In the genomic region with DNA sequence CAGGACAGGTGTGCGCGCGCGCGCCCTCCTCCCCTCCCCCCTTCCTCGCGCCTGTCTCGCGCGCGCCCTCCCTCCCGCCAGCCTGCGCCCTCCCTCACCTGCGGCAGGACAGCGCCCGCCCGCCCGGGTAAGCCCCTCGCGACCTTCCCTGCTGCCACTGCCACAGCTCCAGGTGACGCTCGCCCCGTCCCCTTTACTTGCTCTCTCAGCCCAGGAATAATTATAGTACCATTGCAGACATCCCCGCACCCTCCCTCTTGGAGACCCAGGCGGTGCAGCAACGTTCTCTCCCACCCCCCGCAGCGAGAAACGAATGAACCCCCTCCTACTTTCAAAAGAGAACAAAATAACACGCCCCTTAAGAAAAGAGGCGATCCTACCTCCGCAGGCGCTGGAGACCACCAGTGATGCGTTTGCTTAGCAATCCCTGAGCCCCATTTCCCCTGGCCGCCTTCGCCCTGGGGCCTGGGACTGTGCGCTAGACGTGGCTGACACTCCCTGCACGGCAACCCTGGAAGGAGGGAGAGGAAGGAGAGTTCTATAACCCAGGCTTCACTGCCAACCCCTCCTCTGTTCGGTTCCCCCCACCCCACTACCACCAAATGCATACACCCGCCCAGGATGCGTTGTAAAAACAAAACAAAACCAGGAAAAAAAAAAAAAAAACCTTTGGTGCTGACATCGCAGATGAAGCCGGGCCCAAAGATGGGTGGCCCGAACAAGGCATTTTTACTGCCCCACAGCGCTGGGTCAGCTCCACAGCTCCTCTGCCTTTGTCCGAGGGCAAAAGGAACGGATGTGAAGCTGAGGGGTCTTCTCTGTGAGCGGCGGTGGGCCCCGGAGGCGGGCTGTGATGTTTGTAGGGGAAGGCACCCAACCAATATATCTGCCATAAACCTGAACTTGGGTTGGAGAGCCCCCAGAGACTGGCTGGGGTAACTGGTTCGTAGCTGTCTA, we compare ENCODE assay signal across 8 cellular contexts.
A peak's percentile ranks its signal among the peaks of the same experiment; 100 is the strongest.
DNase-seq lines count a peak whose midpoint lies in the region; FAIRE-seq and TF ChIP-seq lines count a peak whose summit lies in the region.

No MANE protein-coding gene starts in this region.

- DNase-seq in ELF-1 (ENCODE audit: low read depth, low spot score) (peak; percentile 58), activated T-helper 1 cell treated with Interleukin-2 at 50 U/mL for 16 hours (ENCODE audit: low read depth) (peak; percentile 1), foreskin fibroblast (peak in 1 of 2 donors; percentile 23), D721Med (ENCODE audit: insufficient read length, low spot score) (no peak), NCI-H2029 treated with DMSO at 0.1 percent for 48 hours (lab: John Stamatoyannopoulos, UW) (no peak), kidney glomerular epithelial cell (lab: John Stamatoyannopoulos, UW) (no peak)

- TF ChIP-seq CTCF in foreskin fibroblast (IDR thresholded peaks at IDR 0.05; ENCODE audit: low read depth, low read length): no peak
- TF ChIP-seq CTCF in parathyroid adenoma (IDR thresholded peaks at IDR 0.05): no peak
- TF ChIP-seq CTCF in D721Med (IDR thresholded peaks at IDR 0.05; ENCODE audit: insufficient read depth, missing control alignments): no peak

- peaks cover 32% of the 10 kb centered on the region for H3K79me2 ChIP-seq in parathyroid adenoma

- H3K27ac ChIP-seq in parathyroid adenoma: peak overlapping the region; percentile 99

- no peak for TF ChIP-seq EP300 in Ishikawa (IDR thresholded peaks at IDR 0.05; ENCODE audit: borderline replicate concordance)

- FAIRE-seq in D721Med (lab: Jason Lieb, UNC): no peak

- TF ChIP-seq RAD21 in Ishikawa (IDR thresholded peaks at IDR 0.05; ENCODE audit: low read depth): no peak

- H3K9ac ChIP-seq in parathyroid adenoma: peak overlapping the region; percentile 49

- no peaks in the 10 kb centered on the region for H3K36me3 ChIP-seq in parathyroid adenoma (ENCODE audit: control insufficient read depth, insufficient read depth, low read length)

- H2AFZ ChIP-seq in parathyroid adenoma: peak overlapping the region; percentile 96

- H3K4me1 ChIP-seq in parathyroid adenoma: peaks cover 15% of the 10 kb centered on the region

- H3K9me3 ChIP-seq in parathyroid adenoma (ENCODE audit: control insufficient read depth, low read length): no peaks in the 10 kb centered on the region

- H3K27me3 ChIP-seq in parathyroid adenoma (ENCODE audit: control insufficient read depth, insufficient read depth, low read length): no peaks in the 10 kb centered on the region

- H3K4me2 ChIP-seq in parathyroid adenoma (ENCODE audit: low read length): peak overlapping the region; percentile 89

- H3K4me3 ChIP-seq in foreskin fibroblast (ENCODE audit: low read depth in 1 of 2, low read length in 2 of 2) (peak overlapping the region; percentile 83 to 90), parathyroid adenoma (ENCODE audit: low read depth, low read length) (peak overlapping the region; percentile 73)

TF ChIP-seq in Ishikawa, 13 proteins besides CTCF, POLR2A, EP300 and RAD21:
- TF ChIP-seq, protein P1, sequence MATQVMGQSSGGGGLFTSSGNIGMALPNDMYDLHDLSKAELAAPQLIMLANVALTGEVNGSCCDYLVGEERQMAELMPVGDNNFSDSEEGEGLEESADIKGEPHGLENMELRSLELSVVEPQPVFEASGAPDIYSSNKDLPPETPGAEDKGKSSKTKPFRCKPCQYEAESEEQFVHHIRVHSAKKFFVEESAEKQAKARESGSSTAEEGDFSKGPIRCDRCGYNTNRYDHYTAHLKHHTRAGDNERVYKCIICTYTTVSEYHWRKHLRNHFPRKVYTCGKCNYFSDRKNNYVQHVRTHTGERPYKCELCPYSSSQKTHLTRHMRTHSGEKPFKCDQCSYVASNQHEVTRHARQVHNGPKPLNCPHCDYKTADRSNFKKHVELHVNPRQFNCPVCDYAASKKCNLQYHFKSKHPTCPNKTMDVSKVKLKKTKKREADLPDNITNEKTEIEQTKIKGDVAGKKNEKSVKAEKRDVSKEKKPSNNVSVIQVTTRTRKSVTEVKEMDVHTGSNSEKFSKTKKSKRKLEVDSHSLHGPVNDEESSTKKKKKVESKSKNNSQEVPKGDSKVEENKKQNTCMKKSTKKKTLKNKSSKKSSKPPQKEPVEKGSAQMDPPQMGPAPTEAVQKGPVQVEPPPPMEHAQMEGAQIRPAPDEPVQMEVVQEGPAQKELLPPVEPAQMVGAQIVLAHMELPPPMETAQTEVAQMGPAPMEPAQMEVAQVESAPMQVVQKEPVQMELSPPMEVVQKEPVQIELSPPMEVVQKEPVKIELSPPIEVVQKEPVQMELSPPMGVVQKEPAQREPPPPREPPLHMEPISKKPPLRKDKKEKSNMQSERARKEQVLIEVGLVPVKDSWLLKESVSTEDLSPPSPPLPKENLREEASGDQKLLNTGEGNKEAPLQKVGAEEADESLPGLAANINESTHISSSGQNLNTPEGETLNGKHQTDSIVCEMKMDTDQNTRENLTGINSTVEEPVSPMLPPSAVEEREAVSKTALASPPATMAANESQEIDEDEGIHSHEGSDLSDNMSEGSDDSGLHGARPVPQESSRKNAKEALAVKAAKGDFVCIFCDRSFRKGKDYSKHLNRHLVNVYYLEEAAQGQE (IDR thresholded peaks at IDR 0.05; ENCODE audit: low read depth): no peak
- TF ChIP-seq, protein P2, sequence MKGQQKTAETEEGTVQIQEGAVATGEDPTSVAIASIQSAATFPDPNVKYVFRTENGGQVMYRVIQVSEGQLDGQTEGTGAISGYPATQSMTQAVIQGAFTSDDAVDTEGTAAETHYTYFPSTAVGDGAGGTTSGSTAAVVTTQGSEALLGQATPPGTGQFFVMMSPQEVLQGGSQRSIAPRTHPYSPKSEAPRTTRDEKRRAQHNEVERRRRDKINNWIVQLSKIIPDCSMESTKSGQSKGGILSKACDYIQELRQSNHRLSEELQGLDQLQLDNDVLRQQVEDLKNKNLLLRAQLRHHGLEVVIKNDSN (IDR thresholded peaks at IDR 0.05): no peak
- TF ChIP-seq ZBTB7A (IDR thresholded peaks at IDR 0.05; ENCODE audit: low read depth) (peak; percentile 83), CREB1 (IDR thresholded peaks at IDR 0.05; ENCODE audit: low read depth) (no peak), TEAD4 (IDR thresholded peaks at IDR 0.05) (no peak), FOXM1 (IDR thresholded peaks at IDR 0.05; ENCODE audit: borderline replicate concordance, low read depth) (no peak), TAF1 (IDR thresholded peaks at IDR 0.05; ENCODE audit: low read depth) (no peak)

Comparison
In these comparisons a context has a peak if more than half of its experiments do, and no peak if none do; other contexts are left out.
1. DNase-seq: peak in ELF-1 (single experiment) and activated T-helper 1 cell treated with Interleukin-2 at 50 U/mL for 16 hours (single experiment); none in D721Med (single experiment), NCI-H2029 treated with DMSO at 0.1 percent for 48 hours (single experiment) and kidney glomerular epithelial cell (single experiment).